ENCODE assay signal across 10 cellular contexts in genomic region chr9:33815781-33816180, GRCh38. TPM values are rescaled to one million over a fixed set of nuclear protein-coding genes. Genes with fewer than 3 reads are reported as not detected.
A peak's percentile ranks its signal among the peaks of the same experiment; 100 is the strongest.
DNase-seq lines count a peak whose midpoint lies in the region; ATAC-seq, FAIRE-seq and TF ChIP-seq lines count a peak whose summit lies in the region.
"Had no signal": no experiment of that assay in that cellular context is flagged by ENCODE, and none has a peak within 500 bp of the region (broad histone marks: within the 10 kb centered on the region; RNA-seq: fewer than 3 reads in every experiment).

No MANE protein-coding gene starts in this region.

- peaks cover 3% of the 10 kb centered on the region for H3K36me3 Mint-ChIP-seq in CD8-positive, alpha-beta T cell

- peaks cover 44% of the 10 kb centered on the region for H3K4me1 Mint-ChIP-seq in CD8-positive, alpha-beta T cell (ENCODE audit: low read depth)

- 96% methylated on average over 7 of the region's 7 CpGs for WGBS in prostate gland

- dilution Hi-C loops in endothelial cell of umbilical vein (cut with MboI; ENCODE audit: extremely low pct_ligation_motif_present, low sequenced_read_pairs), result no loop called here

- CTCF ChIA-PET in CD8-positive, alpha-beta T cell (lab: Charles Lee), result interaction anchor here (0.5 to 5.1 kb wide), 7 partner anchors 32 to 441 kb away, joined by 3 to 73 read pairs (median 3); no protein-coding TSS in a partner anchor
- CTCF ChIA-PET in PC-3 (lab: Charles Lee) (no interaction called here), endothelial cell of umbilical vein (lab: Charles Lee) (interaction anchor here (0.6 to 3.8 kb wide), 3 partner anchors 37 to 109 kb away, joined by 3 to 75 read pairs (median 47); no protein-coding TSS in a partner anchor)

- H3K9me1 ChIP-seq in endothelial cell of umbilical vein (replicated peaks; ENCODE audit: control insufficient read depth, extremely low read depth, insufficient read depth, low read length), result no peaks in the 10 kb centered on the region

- H3K27ac ChIP-seq in CD8-positive, alpha-beta T cell (ENCODE audit: low read depth, low read length), result peak overlapping the region; percentile 92
- peak overlapping the region; percentile 96 for H3K27ac ChIP-seq in PC-3 (ENCODE audit: low read length)
- peak overlapping the region; percentile 94 for H3K27ac ChIP-seq in endothelial cell of umbilical vein (ENCODE audit: insufficient read depth, low read depth, low read length)
- peak overlapping the region; percentile 99 for H3K27ac ChIP-seq in prostate gland

- H3K4me2 ChIP-seq in PC-3 (ENCODE audit: low read length), result peak overlapping the region; percentile 91
- H3K4me2 ChIP-seq in endothelial cell of umbilical vein (ENCODE audit: insufficient read depth, low read length), result peak overlapping the region; percentile 57

- no peak overlapping the region for H2AFZ ChIP-seq in PC-3 (ENCODE audit: low read length)
- H2AFZ ChIP-seq in endothelial cell of umbilical vein (ENCODE audit: low read depth, low read length), result no peak overlapping the region

- BruUV-seq in PC-3 (replicated peaks; lab: Mats Ljungman, UMichigan), result no TSS peak
- no TSS peak for BruUV-seq in endothelial cell of umbilical vein (replicated peaks; lab: Mats Ljungman, UMichigan)

- H3K27me3 Mint-ChIP-seq in CD8-positive, alpha-beta T cell (ENCODE audit: low read depth), result no peaks in the 10 kb centered on the region

- TF ChIP-seq POLR2A in endothelial cell of umbilical vein (IDR thresholded peaks at IDR 0.05; ENCODE audit: low read depth, low read length) (no peak), prostate gland (IDR thresholded peaks at IDR 0.05) (no peak)

- ATAC-seq in CD8-positive, alpha-beta T cell, result no peak
- ATAC-seq in PC-3, result no peak
- no peak for ATAC-seq in HG03159 (IDR thresholded peaks at IDR 0.05; ENCODE audit: unreplicated experiment)
- ATAC-seq in HG03460 (IDR thresholded peaks at IDR 0.05; ENCODE audit: unreplicated experiment), result no peak

- H3K9me2 ChIP-seq in PC-3 (replicated peaks; ENCODE audit: low read length), result no peaks in the 10 kb centered on the region

- H3K27me3 ChIP-seq in CD8-positive, alpha-beta T cell (ENCODE audit: insufficient read depth, low read length), result no peaks in the 10 kb centered on the region
- no peaks in the 10 kb centered on the region for H3K27me3 ChIP-seq in PC-3 (ENCODE audit: low read length)
- no peaks in the 10 kb centered on the region for H3K27me3 ChIP-seq in endothelial cell of umbilical vein (ENCODE audit: control insufficient read depth in 2 of 2, insufficient read depth in 2 of 2, low read length in 2 of 2)
- H3K27me3 ChIP-seq in prostate gland (replicated peaks; ENCODE audit: insufficient read depth), result no peaks in the 10 kb centered on the region

- no peak for TF ChIP-seq CTCF in CD8-positive, alpha-beta T cell (IDR thresholded peaks at IDR 0.05)
- TF ChIP-seq CTCF in PC-3 (conservative IDR thresholded peaks at IDR 0.05; ENCODE audit: low read depth, low read length), result no peak
- TF ChIP-seq CTCF in endothelial cell of umbilical vein (IDR thresholded peaks at IDR 0.05; ENCODE audit: extremely low read depth in 1 of 2, insufficient read depth in 1 of 2, low read depth in 1 of 2, low read length in 2 of 2), result no peak
- no peak for TF ChIP-seq CTCF in prostate gland (IDR thresholded peaks at IDR 0.05)

- H3K79me2 ChIP-seq in PC-3 (ENCODE audit: low read length) (peaks cover 45% of the 10 kb centered on the region), endothelial cell of umbilical vein (ENCODE audit: control insufficient read depth, insufficient read depth, low read length) (peaks cover 36% of the 10 kb centered on the region)

- peaks cover 22% of the 10 kb centered on the region for H4K20me1 ChIP-seq in PC-3 (ENCODE audit: low read length)
- H4K20me1 ChIP-seq in endothelial cell of umbilical vein (replicated peaks; ENCODE audit: control insufficient read depth, extremely low read depth, insufficient read depth, low read length), result no peaks in the 10 kb centered on the region

- H3K27ac Mint-ChIP-seq in CD8-positive, alpha-beta T cell, result peak overlapping the region; percentile 98

- no peaks in the 10 kb centered on the region for H3K9me3 ChIP-seq in CD8-positive, alpha-beta T cell (ENCODE audit: low read length)
- no peaks in the 10 kb centered on the region for H3K9me3 ChIP-seq in PC-3 (ENCODE audit: low read length)
- H3K9me3 ChIP-seq in endothelial cell of umbilical vein (replicated peaks; ENCODE audit: control insufficient read depth, insufficient read depth, low read length), result no peaks in the 10 kb centered on the region
- H3K9me3 ChIP-seq in prostate gland, result no peaks in the 10 kb centered on the region

- H3K4me1 ChIP-seq in CD8-positive, alpha-beta T cell (ENCODE audit: insufficient read depth, low read length), result peaks cover 23% of the 10 kb centered on the region
- H3K4me1 ChIP-seq in PC-3 (ENCODE audit: insufficient read depth, low read length), result peaks cover 34% of the 10 kb centered on the region
- peaks cover 42% of the 10 kb centered on the region for H3K4me1 ChIP-seq in endothelial cell of umbilical vein (ENCODE audit: control insufficient read depth, extremely low read depth, insufficient read depth, low read length)
- H3K4me1 ChIP-seq in prostate gland (replicated peaks), result no peaks in the 10 kb centered on the region

- no peak for FAIRE-seq in endothelial cell of umbilical vein (lab: Jason Lieb, UNC)

- no peaks in the 10 kb centered on the region for H3F3A ChIP-seq in PC-3 (ENCODE audit: low read length, unreplicated experiment)

- POLR2A ChIA-PET in CD8-positive, alpha-beta T cell (lab: Charles Lee), result interaction anchor here (1.2 kb wide), 1 partner anchor 526 kb away, joined by 3 read pairs; no protein-coding TSS in a partner anchor
- POLR2A ChIA-PET in PC-3 (lab: Charles Lee; ENCODE audit: unreplicated experiment) (no interaction called here), endothelial cell of umbilical vein (lab: Charles Lee) (no interaction called here)

- H3K36me3 ChIP-seq in CD8-positive, alpha-beta T cell (ENCODE audit: insufficient read depth, low read length), result no peaks in the 10 kb centered on the region
- H3K36me3 ChIP-seq in PC-3 (ENCODE audit: low read depth, low read length) (no peaks in the 10 kb centered on the region), endothelial cell of umbilical vein (ENCODE audit: control insufficient read depth in 2 of 2, extremely low read depth in 1 of 2, insufficient read depth in 2 of 2, low read length in 2 of 2) (no peaks in the 10 kb centered on the region), prostate gland (no peaks in the 10 kb centered on the region)

- peak overlapping the region; percentile 91 for H3K9ac ChIP-seq in PC-3 (ENCODE audit: low read length)
- H3K9ac ChIP-seq in endothelial cell of umbilical vein (replicated peaks; ENCODE audit: extremely low read depth, insufficient read depth, low read length), result peak overlapping the region; percentile 90

- H3K4me3 Mint-ChIP-seq in CD8-positive, alpha-beta T cell, result peak overlapping the region; percentile 87

- H3K4me3 ChIP-seq in CD8-positive, alpha-beta T cell (ENCODE audit: low read depth, low read length), result no peak overlapping the region
- H3K4me3 ChIP-seq in PC-3 (ENCODE audit: low read length), result 0 out of 2 replicates have a peak overlapping the region, but pooled peaks have one; percentile 64
- H3K4me3 ChIP-seq in endothelial cell of umbilical vein (replicated peaks in 1 of 3; ENCODE audit: insufficient read depth in 1 of 3, low read depth in 1 of 3, low read length in 3 of 3), result no peak overlapping the region
- H3K4me3 ChIP-seq in prostate gland, result no peak overlapping the region

- intact Hi-C loops in CD8-positive, alpha-beta T cell (cut with DNase I, micrococcal nuclease), result loop anchor here (1.0 to 10.0 kb wide), 11 partner anchors 105 to 1263 kb away; partner anchors contain the start of genes UBAP1 (in 2 of the 2), DCAF12 (in 1 of the 2), DNAI1 (in 1 of the 2) and FAM219A (in 1 of the 2)
- intact Hi-C loops in PC-3 (cut with micrococcal nuclease), result loop anchor here (5.0 kb wide), 1 partner anchor 78 kb away; no protein-coding TSS in a partner anchor
- intact Hi-C loops in endothelial cell of umbilical vein (cut with micrococcal nuclease), result loop anchor here (10.0 kb wide), 1 partner anchor 229 kb away; the partner anchor contains the start of gene UBAP2
- intact Hi-C loops in prostate gland (cut with DNase I), result loop anchor here (2.0 to 10.0 kb wide), 4 partner anchors 37 to 257 kb away; partner anchors contain the start of gene UBAP2

- no peaks in the 10 kb centered on the region for H3K9me3 Mint-ChIP-seq in CD8-positive, alpha-beta T cell

- DNase-seq in CD8-positive, alpha-beta T cell, result peak in 1 of 7 experiments; percentile 47
- no peak for DNase-seq in PC-3
- no peak for DNase-seq in endothelial cell of umbilical vein (ENCODE audit: low read depth, low spot score)
- no peak for DNase-seq in prostate gland (ENCODE audit: low spot score)
- no peak for DNase-seq in stimulated activated CD4-positive, alpha-beta T cell treated with anti-CD3 and anti-CD28 coated beads, Interleukin-2, amount 100 ng/mL, for 48 hours
- DNase-seq in stimulated activated CD4-positive, alpha-beta T cell treated with anti-CD3 and anti-CD28 coated beads, Interleukin-4, amount 100 ng/mL, for 24 hours, result no peak
- DNase-seq: NCI-H510A had no signal

RNA-seq across cellular contexts. Expression of gene UBE2R2, which starts 1.2 kb away (rescaled TPM):
- total RNA-seq in CD8-positive, alpha-beta T cell, result 10 to 100 TPM; 20.0 to 20.1 TPM
- 18.4 and 20.9 TPM in 2 replicates for total RNA-seq in PC-3 (2014; rRNA removed)
- total RNA-seq in endothelial cell of umbilical vein, result 51.5 and 54.3 TPM in 2 replicates
- 18.8 and 23.9 TPM in 2 replicates for polyA plus RNA-seq in endothelial cell of umbilical vein
- 35.7 and 37.3 TPM in 2 replicates for polyA plus RNA-seq in endothelial cell of umbilical vein (2011; cell fraction: cytosol; rRNA removed)
- 23.5 and 27.5 TPM in 2 replicates for polyA plus RNA-seq in endothelial cell of umbilical vein (2011; cell fraction: nucleus; rRNA removed)
- polyA plus RNA-seq in endothelial cell of umbilical vein (2012), result 62.1 and 66.1 TPM in 2 replicates
- polyA minus RNA-seq in endothelial cell of umbilical vein, result 36.0 and 37.6 TPM in 2 replicates
- 15.0 TPM for polyA minus RNA-seq in endothelial cell of umbilical vein (2011; cell fraction: cytosol; rRNA and poly(A)+ RNA removed)
- polyA minus RNA-seq in endothelial cell of umbilical vein (2011; cell fraction: nucleus; rRNA and poly(A)+ RNA removed), result 25.0 and 30.4 TPM in 2 replicates
- total RNA-seq in prostate gland, result 10 to 100 TPM; 25.6 to 42.7 TPM

RNA-seq across cellular contexts. Expression of gene PRSS3, which starts 20.4 kb away (rescaled TPM):
- not detected for total RNA-seq in CD8-positive, alpha-beta T cell
- total RNA-seq in PC-3 (2014; rRNA removed) (225 and 240 TPM in 2 replicates), endothelial cell of umbilical vein (4.4 and 10.7 TPM in 2 replicates), prostate gland (1 to 10 TPM in 1 of 2 donors, under 1 TPM in 1; 0.23 to 1.5 TPM)
- polyA plus RNA-seq in endothelial cell of umbilical vein, result 3.7 and 4.6 TPM in 2 replicates
- polyA plus RNA-seq in endothelial cell of umbilical vein (2011; cell fraction: cytosol; rRNA removed), result 4.1 and 4.6 TPM in 2 replicates
- 2.1 and 3.0 TPM in 2 replicates for polyA plus RNA-seq in endothelial cell of umbilical vein (2011; cell fraction: nucleus; rRNA removed)
- 36.4 and 82.2 TPM in 2 replicates for polyA plus RNA-seq in endothelial cell of umbilical vein (2012)
- 1.4 and 2.4 TPM in 2 replicates for polyA minus RNA-seq in endothelial cell of umbilical vein
- polyA minus RNA-seq in endothelial cell of umbilical vein (2011; cell fraction: cytosol; rRNA and poly(A)+ RNA removed), result not detected
- polyA minus RNA-seq in endothelial cell of umbilical vein (2011; cell fraction: nucleus; rRNA and poly(A)+ RNA removed), result 1.0 TPM in 1 of 2 replicates, not detected in the other
- total RNA-seq: subcutaneous adipose tissue had no signal

Comparison
In these comparisons a context has a peak if more than half of its experiments do, and no peak if none do; other contexts are left out.
1. RNA of gene PRSS3, which starts 20.4 kb away (total RNA-seq): 225 to 240 TPM in PC-3; 4.4 to 10.7 TPM in endothelial cell of umbilical vein, 0.23 to 1.5 TPM in prostate gland and not detected in CD8-positive, alpha-beta T cell; every median in the first group is over 10 times any median in the second.
2. Peak in every context shown above with its lines, with median percentiles within 50 percentile points of each other: H3K27ac ChIP-seq.